Comparison of ENCODE assay signal across 1 cellular context in the genomic region with DNA sequence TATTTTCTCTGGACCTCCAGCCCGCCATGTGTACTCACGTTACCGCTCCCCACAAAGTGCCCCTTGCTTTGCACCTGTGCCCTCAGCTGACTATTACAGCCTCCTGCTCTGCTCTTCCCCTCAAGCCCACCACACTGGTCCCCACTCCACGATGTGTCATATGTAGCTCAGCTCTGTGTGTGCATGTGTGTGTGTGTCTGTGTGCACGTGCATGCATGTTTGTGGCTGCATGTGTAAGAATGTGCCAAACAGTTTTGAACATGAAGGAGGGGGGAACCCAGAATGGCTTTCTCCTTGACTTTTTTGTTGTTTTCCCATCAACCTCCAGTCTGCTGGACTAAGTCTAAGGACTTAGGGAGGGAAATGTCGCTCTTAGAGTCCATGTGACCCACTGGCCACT.
TF ChIP-seq lines count a peak whose summit lies in the region.

No MANE protein-coding gene starts in this region.

TF ChIP-seq in H1, 55 proteins besides CTCF, POLR2A, EP300 and RAD21 (continued from another document):
- TF ChIP-seq, protein P1, sequence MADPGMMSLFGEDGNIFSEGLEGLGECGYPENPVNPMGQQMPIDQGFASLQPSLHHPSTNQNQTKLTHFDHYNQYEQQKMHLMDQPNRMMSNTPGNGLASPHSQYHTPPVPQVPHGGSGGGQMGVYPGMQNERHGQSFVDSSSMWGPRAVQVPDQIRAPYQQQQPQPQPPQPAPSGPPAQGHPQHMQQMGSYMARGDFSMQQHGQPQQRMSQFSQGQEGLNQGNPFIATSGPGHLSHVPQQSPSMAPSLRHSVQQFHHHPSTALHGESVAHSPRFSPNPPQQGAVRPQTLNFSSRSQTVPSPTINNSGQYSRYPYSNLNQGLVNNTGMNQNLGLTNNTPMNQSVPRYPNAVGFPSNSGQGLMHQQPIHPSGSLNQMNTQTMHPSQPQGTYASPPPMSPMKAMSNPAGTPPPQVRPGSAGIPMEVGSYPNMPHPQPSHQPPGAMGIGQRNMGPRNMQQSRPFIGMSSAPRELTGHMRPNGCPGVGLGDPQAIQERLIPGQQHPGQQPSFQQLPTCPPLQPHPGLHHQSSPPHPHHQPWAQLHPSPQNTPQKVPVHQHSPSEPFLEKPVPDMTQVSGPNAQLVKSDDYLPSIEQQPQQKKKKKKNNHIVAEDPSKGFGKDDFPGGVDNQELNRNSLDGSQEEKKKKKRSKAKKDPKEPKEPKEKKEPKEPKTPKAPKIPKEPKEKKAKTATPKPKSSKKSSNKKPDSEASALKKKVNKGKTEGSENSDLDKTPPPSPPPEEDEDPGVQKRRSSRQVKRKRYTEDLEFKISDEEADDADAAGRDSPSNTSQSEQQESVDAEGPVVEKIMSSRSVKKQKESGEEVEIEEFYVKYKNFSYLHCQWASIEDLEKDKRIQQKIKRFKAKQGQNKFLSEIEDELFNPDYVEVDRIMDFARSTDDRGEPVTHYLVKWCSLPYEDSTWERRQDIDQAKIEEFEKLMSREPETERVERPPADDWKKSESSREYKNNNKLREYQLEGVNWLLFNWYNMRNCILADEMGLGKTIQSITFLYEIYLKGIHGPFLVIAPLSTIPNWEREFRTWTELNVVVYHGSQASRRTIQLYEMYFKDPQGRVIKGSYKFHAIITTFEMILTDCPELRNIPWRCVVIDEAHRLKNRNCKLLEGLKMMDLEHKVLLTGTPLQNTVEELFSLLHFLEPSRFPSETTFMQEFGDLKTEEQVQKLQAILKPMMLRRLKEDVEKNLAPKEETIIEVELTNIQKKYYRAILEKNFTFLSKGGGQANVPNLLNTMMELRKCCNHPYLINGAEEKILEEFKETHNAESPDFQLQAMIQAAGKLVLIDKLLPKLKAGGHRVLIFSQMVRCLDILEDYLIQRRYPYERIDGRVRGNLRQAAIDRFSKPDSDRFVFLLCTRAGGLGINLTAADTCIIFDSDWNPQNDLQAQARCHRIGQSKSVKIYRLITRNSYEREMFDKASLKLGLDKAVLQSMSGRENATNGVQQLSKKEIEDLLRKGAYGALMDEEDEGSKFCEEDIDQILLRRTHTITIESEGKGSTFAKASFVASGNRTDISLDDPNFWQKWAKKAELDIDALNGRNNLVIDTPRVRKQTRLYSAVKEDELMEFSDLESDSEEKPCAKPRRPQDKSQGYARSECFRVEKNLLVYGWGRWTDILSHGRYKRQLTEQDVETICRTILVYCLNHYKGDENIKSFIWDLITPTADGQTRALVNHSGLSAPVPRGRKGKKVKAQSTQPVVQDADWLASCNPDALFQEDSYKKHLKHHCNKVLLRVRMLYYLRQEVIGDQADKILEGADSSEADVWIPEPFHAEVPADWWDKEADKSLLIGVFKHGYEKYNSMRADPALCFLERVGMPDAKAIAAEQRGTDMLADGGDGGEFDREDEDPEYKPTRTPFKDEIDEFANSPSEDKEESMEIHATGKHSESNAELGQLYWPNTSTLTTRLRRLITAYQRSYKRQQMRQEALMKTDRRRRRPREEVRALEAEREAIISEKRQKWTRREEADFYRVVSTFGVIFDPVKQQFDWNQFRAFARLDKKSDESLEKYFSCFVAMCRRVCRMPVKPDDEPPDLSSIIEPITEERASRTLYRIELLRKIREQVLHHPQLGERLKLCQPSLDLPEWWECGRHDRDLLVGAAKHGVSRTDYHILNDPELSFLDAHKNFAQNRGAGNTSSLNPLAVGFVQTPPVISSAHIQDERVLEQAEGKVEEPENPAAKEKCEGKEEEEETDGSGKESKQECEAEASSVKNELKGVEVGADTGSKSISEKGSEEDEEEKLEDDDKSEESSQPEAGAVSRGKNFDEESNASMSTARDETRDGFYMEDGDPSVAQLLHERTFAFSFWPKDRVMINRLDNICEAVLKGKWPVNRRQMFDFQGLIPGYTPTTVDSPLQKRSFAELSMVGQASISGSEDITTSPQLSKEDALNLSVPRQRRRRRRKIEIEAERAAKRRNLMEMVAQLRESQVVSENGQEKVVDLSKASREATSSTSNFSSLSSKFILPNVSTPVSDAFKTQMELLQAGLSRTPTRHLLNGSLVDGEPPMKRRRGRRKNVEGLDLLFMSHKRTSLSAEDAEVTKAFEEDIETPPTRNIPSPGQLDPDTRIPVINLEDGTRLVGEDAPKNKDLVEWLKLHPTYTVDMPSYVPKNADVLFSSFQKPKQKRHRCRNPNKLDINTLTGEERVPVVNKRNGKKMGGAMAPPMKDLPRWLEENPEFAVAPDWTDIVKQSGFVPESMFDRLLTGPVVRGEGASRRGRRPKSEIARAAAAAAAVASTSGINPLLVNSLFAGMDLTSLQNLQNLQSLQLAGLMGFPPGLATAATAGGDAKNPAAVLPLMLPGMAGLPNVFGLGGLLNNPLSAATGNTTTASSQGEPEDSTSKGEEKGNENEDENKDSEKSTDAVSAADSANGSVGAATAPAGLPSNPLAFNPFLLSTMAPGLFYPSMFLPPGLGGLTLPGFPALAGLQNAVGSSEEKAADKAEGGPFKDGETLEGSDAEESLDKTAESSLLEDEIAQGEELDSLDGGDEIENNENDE (IDR thresholded peaks at IDR 0.05; ENCODE audit: insufficient replicate concordance, low read length), result no peak
- TF ChIP-seq FOSL1 (IDR thresholded peaks at IDR 0.05; ENCODE audit: insufficient read depth, low read depth, low read length) (no peak), TCF12 (IDR thresholded peaks at IDR 0.05; ENCODE audit: low read depth, low read length) (no peak), SIN3A (conservative IDR thresholded peaks at IDR 0.05 in 1 of 2, IDR thresholded peaks at IDR 0.05 in 1 of 2; ENCODE audit: low read depth in 1 of 2, low read length in 2 of 2) (no peak), CTBP2 (IDR thresholded peaks at IDR 0.05; ENCODE audit: borderline replicate concordance, insufficient read depth, insufficient read length, low read length) (no peak), SRF (IDR thresholded peaks at IDR 0.05; ENCODE audit: low read depth, low read length) (no peak), ASH2L (IDR thresholded peaks at IDR 0.05; ENCODE audit: low read length) (no peak), BACH1 (IDR thresholded peaks at IDR 0.05; ENCODE audit: low read length) (no peak)
